ENCODE assay signal across 11 cellular contexts in genomic region chr13:45415112-45415511, GRCh38. TPM values are rescaled to one million over a fixed set of nuclear protein-coding genes. Genes with fewer than 3 reads are reported as not detected.
DNase-seq lines count a peak whose midpoint lies in the region; ATAC-seq and TF ChIP-seq lines count a peak whose summit lies in the region.
"Had no signal": no experiment of that assay in that cellular context is flagged by ENCODE, and none has a peak within 500 bp of the region (broad histone marks: within the 10 kb centered on the region; RNA-seq: fewer than 3 reads in every experiment).

No MANE protein-coding gene starts in this region.

- H3K4me1 ChIP-seq in right atrium auricular region: peaks cover 0 to 45% of the 10 kb centered on the region in 2 donors

- H3K27ac Mint-ChIP-seq in neural crest cell (ENCODE audit: unreplicated experiment): no peak overlapping the region
- H3K27ac Mint-ChIP-seq in activated CD8-positive, alpha-beta memory T cell treated with anti-CD3 and anti-CD28 coated beads, Interleukin-2, amount 10 ng/mL, durations not matched to agents 7 days and 5 days: no peak overlapping the region

- no peaks in the 10 kb centered on the region for H3K27me3 ChIP-seq in right atrium auricular region

- H3K36me3 Mint-ChIP-seq in neural crest cell (ENCODE audit: low read depth): peaks cover under 1% of the 10 kb centered on the region
- peaks cover 21% of the 10 kb centered on the region for H3K36me3 Mint-ChIP-seq in activated CD8-positive, alpha-beta memory T cell treated with anti-CD3 and anti-CD28 coated beads, Interleukin-2, amount 10 ng/mL, durations not matched to agents 7 days and 5 days

- ATAC-seq in left ventricle myocardium superior: no peak
- ATAC-seq in activated CD8-positive, alpha-beta memory T cell treated with anti-CD3 and anti-CD28 coated beads, Interleukin-2, amount 10 ng/mL, durations not matched to agents 7 days and 5 days: no peak
- ATAC-seq in HG03045 (IDR thresholded peaks at IDR 0.05; ENCODE audit: unreplicated experiment): no peak

- TF ChIP-seq CTCF in right atrium auricular region (IDR thresholded peaks at IDR 0.05) (no peak), epithelial cell of proximal tubule (conservative IDR thresholded peaks at IDR 0.05; ENCODE audit: low read depth, low read length) (no peak), neural crest cell (conservative IDR thresholded peaks at IDR 0.05) (no peak)

- H3K4me1 Mint-ChIP-seq in neural crest cell: peaks cover 32% of the 10 kb centered on the region
- peaks cover 18% of the 10 kb centered on the region for H3K4me1 Mint-ChIP-seq in activated CD8-positive, alpha-beta memory T cell treated with anti-CD3 and anti-CD28 coated beads, Interleukin-2, amount 10 ng/mL, durations not matched to agents 7 days and 5 days

- H3K27me3 Mint-ChIP-seq in neural crest cell (ENCODE audit: low read depth): no peaks in the 10 kb centered on the region
- H3K27me3 Mint-ChIP-seq in activated CD8-positive, alpha-beta memory T cell treated with anti-CD3 and anti-CD28 coated beads, Interleukin-2, amount 10 ng/mL, durations not matched to agents 7 days and 5 days: no peaks in the 10 kb centered on the region

- H3K27ac ChIP-seq in right atrium auricular region: peak overlapping the region; percentile 76 to 77

- H3K9me3 ChIP-seq in right atrium auricular region: no peaks in the 10 kb centered on the region

- H3K4me3 Mint-ChIP-seq in neural crest cell: peak overlapping the region; percentile 72
- H3K4me3 Mint-ChIP-seq in activated CD8-positive, alpha-beta memory T cell treated with anti-CD3 and anti-CD28 coated beads, Interleukin-2, amount 10 ng/mL, durations not matched to agents 7 days and 5 days: no peak overlapping the region

- H3K9me3 Mint-ChIP-seq in neural crest cell: no peaks in the 10 kb centered on the region
- no peaks in the 10 kb centered on the region for H3K9me3 Mint-ChIP-seq in activated CD8-positive, alpha-beta memory T cell treated with anti-CD3 and anti-CD28 coated beads, Interleukin-2, amount 10 ng/mL, durations not matched to agents 7 days and 5 days (ENCODE audit: low read depth)

- CTCF ChIA-PET in activated CD8-positive, alpha-beta memory T cell treated with anti-CD3 and anti-CD28 coated beads, Interleukin-2, amount 10 ng/mL, durations not matched to agents 7 days and 5 days (lab: Charles Lee): interaction anchor here (1.2 to 6.4 kb wide), 4 partner anchors 9 to 44 kb away, joined by 3 to 31 read pairs (median 14); no protein-coding TSS in a partner anchor

- intact Hi-C loops in left ventricle myocardium superior (cut with micrococcal nuclease): no loop called here

- peaks cover 7% of the 10 kb centered on the region for H3K36me3 ChIP-seq in right atrium auricular region

- DNase-seq in right atrium auricular region (ENCODE audit: low spot score) (no peak), left ventricle myocardium superior (no peak), epithelial cell of proximal tubule (ENCODE audit: low read depth) (no peak), neural crest cell (ENCODE audit: low read depth, low spot score) (no peak), activated gamma-delta T cell (lab: John Stamatoyannopoulos, UW) (no peak), kidney glomerular epithelial cell (lab: John Stamatoyannopoulos, UW) (no peak)
- DNase-seq in activated CD8-positive, alpha-beta memory T cell treated with anti-CD3 and anti-CD28 coated beads, Interleukin-2, amount 10 ng/mL, durations not matched to agents 7 days and 5 days: no peak
- DNase-seq: activated T-cell treated with anti-CD3 and anti-CD28 coated beads, Interleukin-2, amount 50 U/mL, for 48 hours; midbrain; NCI-H774 had no signal

- H3K4me3 ChIP-seq in right atrium auricular region (peak overlapping the region in 1 of 2 donors; percentile 44), epithelial cell of proximal tubule (ENCODE audit: low read depth, low read length) (peak overlapping the region; percentile 46)

RNA-seq across cellular contexts. Expression of gene SLC25A30, which starts 3.1 kb away (rescaled TPM):
- 10 to 100 TPM; 32.6 to 38.4 TPM for total RNA-seq in right atrium auricular region
- 194 TPM for total RNA-seq in left ventricle myocardium superior
- 4.7 and 5.6 TPM in 2 replicates for total RNA-seq in epithelial cell of proximal tubule
- total RNA-seq in neural crest cell: 14.0 and 15.4 TPM in 2 replicates
- 10 to 100 TPM; 23.5 to 28.4 TPM for total RNA-seq in activated CD8-positive, alpha-beta memory T cell treated with anti-CD3 and anti-CD28 coated beads, Interleukin-2, amount 10 ng/mL, durations not matched to agents 7 days and 5 days

RNA-seq across cellular contexts. Expression of gene COG3, which starts 49.6 kb away (rescaled TPM):
- total RNA-seq in right atrium auricular region (10 to 100 TPM; 15.7 to 20.3 TPM), left ventricle myocardium superior (15.1 TPM), epithelial cell of proximal tubule (13.3 and 15.6 TPM in 2 replicates), neural crest cell (19.1 and 19.3 TPM in 2 replicates)
- total RNA-seq in activated CD8-positive, alpha-beta memory T cell treated with anti-CD3 and anti-CD28 coated beads, Interleukin-2, amount 10 ng/mL, durations not matched to agents 7 days and 5 days: 10 to 100 TPM; 20.7 to 25.1 TPM
